ENCODE assay signal across 8 cellular contexts in the genomic region with DNA sequence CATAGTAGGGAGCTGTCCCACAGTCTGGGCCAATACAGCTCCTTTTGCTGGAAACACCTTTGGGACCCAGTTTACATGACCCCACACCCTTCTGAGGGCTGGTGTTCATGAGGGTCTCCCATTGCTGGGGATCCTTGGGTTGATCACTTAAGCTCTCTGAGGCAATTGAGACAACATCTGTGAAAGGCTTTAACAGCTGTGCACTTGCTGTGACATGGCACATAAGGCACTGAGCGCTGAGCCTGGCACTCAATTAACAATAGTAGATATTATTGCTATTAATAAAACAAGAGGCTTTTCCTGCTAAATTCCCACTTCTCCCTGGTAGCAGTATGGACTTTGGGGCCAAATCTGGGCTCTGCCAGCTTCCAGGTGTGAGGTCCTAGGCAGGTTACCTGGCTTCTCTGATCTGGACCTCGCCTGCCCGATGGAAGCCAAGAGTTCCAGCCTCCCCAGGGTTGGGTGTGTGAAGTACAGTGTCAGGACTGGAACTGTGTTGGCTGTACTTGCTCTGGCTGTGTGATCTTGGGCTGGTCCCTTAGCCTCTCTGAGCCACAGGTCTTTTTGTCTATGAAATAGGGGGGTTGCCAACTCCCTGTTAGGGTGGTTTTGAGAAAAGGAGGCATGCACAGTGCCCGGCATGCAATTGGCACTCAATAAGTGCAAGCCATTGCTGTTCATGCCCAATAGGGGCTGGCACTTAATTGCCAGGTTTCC. TPM values are rescaled to one million over a fixed set of nuclear protein-coding genes. Genes with fewer than 3 reads are reported as not detected.
DNase-seq lines count a peak whose midpoint lies in the region; ATAC-seq and TF ChIP-seq lines count a peak whose summit lies in the region.

No MANE protein-coding gene starts in this region.

- no peak for TF ChIP-seq CTCF in GM12865 (IDR thresholded peaks at IDR 0.05; ENCODE audit: insufficient read depth, low read depth, low read length, missing control alignments)
- no peak for TF ChIP-seq CTCF in RWPE2 (IDR thresholded peaks at IDR 0.05; ENCODE audit: poor library complexity, severe bottlenecking)
- TF ChIP-seq CTCF in esophagus squamous epithelium (IDR thresholded peaks at IDR 0.05): no peak

- no peaks in the 10 kb centered on the region for H3K27me3 ChIP-seq in RWPE2 (ENCODE audit: insufficient read depth, poor library complexity, severe bottlenecking)
- H3K27me3 ChIP-seq in esophagus squamous epithelium: peaks cover 0 to 65% (median 0%) of the 10 kb centered on the region in 4 donors

- peaks cover 47% of the 10 kb centered on the region for H3K4me1 ChIP-seq in RWPE2 (ENCODE audit: insufficient read depth, poor library complexity, severe bottlenecking)
- peaks cover 52 to 100% (median 69%) of the 10 kb centered on the region in 3 donors for H3K4me1 ChIP-seq in esophagus squamous epithelium

- no peaks in the 10 kb centered on the region for H3K36me3 ChIP-seq in RWPE2 (ENCODE audit: low read depth)
- H3K36me3 ChIP-seq in esophagus squamous epithelium: no peaks in the 10 kb centered on the region

- peak overlapping the region; percentile 79 for H3K27ac ChIP-seq in RWPE2 (ENCODE audit: poor library complexity, severe bottlenecking)
- H3K27ac ChIP-seq in esophagus squamous epithelium: peak overlapping the region; percentile 56 to 94 (median 86)

- H3K4me3 ChIP-seq in GM12865 (ENCODE audit: low read depth, low read length) (peak overlapping the region; percentile 84), RWPE2 (ENCODE audit: severe bottlenecking) (no peak overlapping the region), esophagus squamous epithelium (peak overlapping the region in 2 of 4 donors; percentile 40 to 81), skeletal muscle cell (ENCODE audit: low read depth, low read length) (peak overlapping the region; percentile 14)

- H3K9me3 ChIP-seq in RWPE2 (ENCODE audit: severe bottlenecking) (no peaks in the 10 kb centered on the region), esophagus squamous epithelium (no peaks in the 10 kb centered on the region)

- DNase-seq in GM12865 (ENCODE audit: low read depth) (no peak), RWPE2 (ENCODE audit: low spot score) (no peak), esophagus squamous epithelium (lab: John Stamatoyannopoulos, UW) (no peak), skeletal muscle cell (ENCODE audit: low read depth) (no peak), NCI-H146 (lab: John Stamatoyannopoulos, UW) (no peak), NCI-H2107 treated with DMSO at 0.1 percent for 48 hours (lab: John Stamatoyannopoulos, UW; ENCODE audit: unreplicated experiment) (no peak)
- no peak for DNase-seq in stimulated activated CD4-positive, alpha-beta T cell treated with anti-CD3 and anti-CD28 coated beads, Interleukin-4, amount 100 ng/mL, for 24 hours

- 39 to 57% methylated on average over 2 to 4 of the region's 4 CpGs for WGBS in esophagus squamous epithelium, 2 donors

- TF ChIP-seq POLR2A in esophagus squamous epithelium (IDR thresholded peaks at IDR 0.05): no peak

- ATAC-seq in RWPE2 (ENCODE audit: low read depth): no peak
- no peak for ATAC-seq in GM18870 (IDR thresholded peaks at IDR 0.05; ENCODE audit: unreplicated experiment)

- intact Hi-C loops in esophagus squamous epithelium (cut with DNase I): no loop called here

RNA-seq across cellular contexts. Expression of a gene that starts 3.1 kb away (rescaled TPM):
- 10 to 100 TPM in 1 of 4 donors, 1 to 10 TPM in 3; 3.3 to 16.2 (median 5.6) TPM for total RNA-seq in esophagus squamous epithelium

RNA-seq across cellular contexts. Expression of a gene that starts 39.9 kb away (rescaled TPM):
- 10 to 100 TPM in 1 of 4 donors, 1 to 10 TPM in 3; 6.9 to 29.9 (median 7.8) TPM for total RNA-seq in esophagus squamous epithelium
